In genomic region chr17:49230636-49231562, GRCh38 we compare ENCODE assay signal across 8 cellular contexts.
DNase-seq lines count a peak whose midpoint lies in the region; ATAC-seq lines count a peak whose summit lies in the region.

PHOSPHO1 (minus strand) TSS chr17:49230787; CDS start chr17:49226691, 4,096 bp downstream.

- no peaks in the 10 kb centered on the region for H3K9me3 Mint-ChIP-seq in central memory CD8-positive, alpha-beta T cell

- H3K27ac Mint-ChIP-seq in central memory CD8-positive, alpha-beta T cell (ENCODE audit: low read depth), result peak within 1 kb of the TSS; percentile 41

- DNase-seq in NCI-H2107 treated with DMSO at 0.1 percent for 48 hours (lab: John Stamatoyannopoulos, UW; ENCODE audit: unreplicated experiment), result peak; percentile 13
- DNase-seq in NCI-H2107 (lab: John Stamatoyannopoulos, UW), result no peak
- peak; percentile 60 for DNase-seq in NCI-H2196 treated with DMSO at 0.1 percent for 48 hours (lab: John Stamatoyannopoulos, UW; ENCODE audit: unreplicated experiment)
- peak; percentile 59 for DNase-seq in activated CD4-positive, CD25-positive, alpha-beta regulatory T cell treated with anti-CD3 and anti-CD28 coated beads, Interleukin-2, amount 50 U/mL, for 16 hours (ENCODE audit: low read depth, low spot score)
- peak; percentile 78 to 79 for DNase-seq in central memory CD8-positive, alpha-beta T cell (ENCODE audit: low spot score in 2 of 2)
- peak; percentile 72 for DNase-seq in kidney glomerular epithelial cell (lab: John Stamatoyannopoulos, UW)
- peak; percentile 71 to 79 for DNase-seq in stimulated activated CD4-positive, alpha-beta T cell treated with anti-CD3 and anti-CD28 coated beads, Interleukin-15, amount 100 ng/mL, for 48 hours (ENCODE audit: low read depth in 2 of 2)

- no peaks in the 10 kb centered on the region for H3K27me3 Mint-ChIP-seq in central memory CD8-positive, alpha-beta T cell

- peaks cover 5% of the 10 kb centered on the region for H3K36me3 Mint-ChIP-seq in central memory CD8-positive, alpha-beta T cell (ENCODE audit: insufficient read depth)

- H3K4me3 Mint-ChIP-seq in central memory CD8-positive, alpha-beta T cell, result peak within 1 kb of the TSS; percentile 82

- peak; percentile 78 for ATAC-seq in HG03039 (IDR thresholded peaks at IDR 0.05; ENCODE audit: unreplicated experiment)
- peak; percentile 92 for ATAC-seq in central memory CD8-positive, alpha-beta T cell (replicated peaks; ENCODE audit: extremely low read depth, poor library complexity, severe bottlenecking)

- H3K4me1 Mint-ChIP-seq in central memory CD8-positive, alpha-beta T cell, result peaks cover 33% of the 10 kb centered on the region
